12 cellular contexts compared by ENCODE assay signal in the genomic region with DNA sequence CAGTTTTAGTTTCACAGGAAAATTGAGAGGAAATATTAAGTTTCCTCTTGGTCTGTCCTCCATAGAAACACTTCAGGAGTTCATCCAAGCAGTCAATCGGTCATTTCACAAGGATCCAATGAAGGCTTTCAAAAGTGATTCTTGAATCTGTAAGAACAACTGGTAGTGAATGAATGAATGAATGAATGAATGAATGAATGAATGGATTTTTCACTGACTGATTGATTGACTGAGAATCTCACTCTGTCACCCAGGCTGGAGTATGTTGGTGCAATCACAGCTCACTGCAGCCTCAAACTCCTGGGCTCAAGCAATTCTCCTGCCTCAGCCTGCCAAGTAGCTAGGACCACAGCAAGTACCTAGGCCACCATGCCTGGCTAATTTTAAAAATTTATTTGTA. TPM values are rescaled to one million over a fixed set of nuclear protein-coding genes. Genes with fewer than 3 reads are reported as not detected.
DNase-seq lines count a peak whose midpoint lies in the region; ATAC-seq and TF ChIP-seq lines count a peak whose summit lies in the region.
"Had no signal": no experiment of that assay in that cellular context is flagged by ENCODE, and none has a peak within 500 bp of the region (broad histone marks: within the 10 kb centered on the region; RNA-seq: fewer than 3 reads in every experiment).

No MANE protein-coding gene starts in this region.

- no peak overlapping the region for H2BK120ac ChIP-seq in neuronal stem cell (ENCODE audit: low read depth, low read length)

- CTCF ChIA-PET in CD8-positive, alpha-beta memory T cell (lab: Charles Lee) = interaction anchor here (1.4 kb wide), 1 partner anchor 29 kb away, joined by 3 read pairs; no protein-coding TSS in a partner anchor

- H2BK5ac ChIP-seq in neuronal stem cell (ENCODE audit: low read length) = no peak overlapping the region

- peak overlapping the region; percentile 74 to 94 (median 84) for H3K27ac Mint-ChIP-seq in CD8-positive, alpha-beta memory T cell
- peak overlapping the region; percentile 92 to 96 for H3K27ac Mint-ChIP-seq in activated naive CD4-positive, alpha-beta T cell treated with anti-CD3 and anti-CD28 coated beads, Interleukin-2, amount 50 U/mL, for 72 hours

- peak overlapping the region in 5 of 7 donors; percentile 20 to 74 (median 43) for H3K4me3 Mint-ChIP-seq in CD8-positive, alpha-beta memory T cell

- H3K4me1 Mint-ChIP-seq in CD8-positive, alpha-beta memory T cell = peaks cover 75 to 87% (median 77%) of the 10 kb centered on the region in 3 donors

- H4K91ac ChIP-seq in neuronal stem cell (ENCODE audit: low read depth, low read length, poor library complexity) = no peak overlapping the region

- H3K79me2 ChIP-seq in KMS-11 (ENCODE audit: insufficient read depth, low read depth) = no peaks in the 10 kb centered on the region

- H2AK5ac ChIP-seq in neuronal stem cell (ENCODE audit: low read depth, low read length) = no peak overlapping the region

- peak overlapping the region; percentile 36 for H3K27ac ChIP-seq in CD8-positive, alpha-beta memory T cell (ENCODE audit: low read depth, low read length)
- peak overlapping the region; percentile 70 for H3K27ac ChIP-seq in KMS-11
- H3K27ac ChIP-seq in neuronal stem cell (replicated peaks; ENCODE audit: low read length) = no peak overlapping the region
- H3K27ac ChIP-seq: esophagus muscularis mucosa, stomach had no signal

- peaks cover 16% of the 10 kb centered on the region for H3K36me3 ChIP-seq in CD8-positive, alpha-beta memory T cell (ENCODE audit: insufficient read depth, low read length)
- H3K36me3 ChIP-seq in KMS-11 (ENCODE audit: insufficient read depth) = no peaks in the 10 kb centered on the region
- no peaks in the 10 kb centered on the region for H3K36me3 ChIP-seq in neuronal stem cell (replicated peaks in 1 of 2; ENCODE audit: control insufficient read depth in 2 of 2, insufficient read depth in 2 of 2, low read length in 2 of 2)

- peak overlapping the region; percentile 77 for H3K4me2 ChIP-seq in KMS-11
- no peak overlapping the region for H3K4me2 ChIP-seq in neuronal stem cell (ENCODE audit: insufficient read depth, low read length, poor library complexity, severe bottlenecking)

- POLR2A ChIA-PET in CD8-positive, alpha-beta memory T cell (lab: Charles Lee) = no interaction called here

- H3K4me3 ChIP-seq in CD8-positive, alpha-beta memory T cell (ENCODE audit: low read length) = no peak overlapping the region
- H3K4me3 ChIP-seq in KMS-11 (IDR thresholded peaks at IDR 0.05; ENCODE audit: insufficient read depth, low read depth, low read length) = no peak overlapping the region
- H3K4me3 ChIP-seq in neuronal stem cell (ENCODE audit: low read length in 2 of 2) = no peak overlapping the region
- H3K4me3 ChIP-seq: esophagus muscularis mucosa, stomach had no signal

- no peaks in the 10 kb centered on the region for H3K27me3 Mint-ChIP-seq in CD8-positive, alpha-beta memory T cell

- no peak overlapping the region for H3K14ac ChIP-seq in neuronal stem cell (ENCODE audit: low read length)

- H3K9me3 Mint-ChIP-seq in CD8-positive, alpha-beta memory T cell = no peaks in the 10 kb centered on the region
- H3K9me3 Mint-ChIP-seq in activated naive CD4-positive, alpha-beta T cell treated with anti-CD3 and anti-CD28 coated beads, Interleukin-2, amount 50 U/mL, for 72 hours = peaks cover 0 to 12% of the 10 kb centered on the region in 2 donors

- H3K4ac ChIP-seq in neuronal stem cell (ENCODE audit: low read length) = no peak overlapping the region

- H3K27me3 ChIP-seq in CD8-positive, alpha-beta memory T cell (ENCODE audit: insufficient read depth, low read length, poor library complexity, severe bottlenecking) = no peaks in the 10 kb centered on the region
- H3K27me3 ChIP-seq in KMS-11 (ENCODE audit: insufficient read depth, low read depth) (no peaks in the 10 kb centered on the region), neuronal stem cell (ENCODE audit: control insufficient read depth in 3 of 3, insufficient read depth in 3 of 3, low read depth in 1 of 3, low read length in 3 of 3) (no peaks in the 10 kb centered on the region)
- H3K27me3 ChIP-seq: esophagus muscularis mucosa, stomach had no signal

- TF ChIP-seq CTCF in KMS-11 (conservative IDR thresholded peaks at IDR 0.05; ENCODE audit: low read depth, low read length) = no peak

- no peak for DNase-seq in CD8-positive, alpha-beta memory T cell
- no peak for DNase-seq in activated naive CD4-positive, alpha-beta T cell treated with anti-CD3 and anti-CD28 coated beads, Interleukin-2, amount 50 U/mL, for 72 hours (ENCODE audit: low spot score in 2 of 2)
- no peak for DNase-seq in neuronal stem cell (ENCODE audit: low spot score)
- no peak for DNase-seq in kidney glomerular epithelial cell (lab: John Stamatoyannopoulos, UW)
- no peak for DNase-seq in SHP77 treated with DMSO at 0.1 percent for 48 hours (lab: John Stamatoyannopoulos, UW)
- DNase-seq: amygdala, NCI-H1694, NCI-H524 treated with DMSO at 0.1 percent for 48 hours had no signal

- no peaks in the 10 kb centered on the region for H3K9me3 ChIP-seq in CD8-positive, alpha-beta memory T cell (ENCODE audit: low read length)
- H3K9me3 ChIP-seq in neuronal stem cell (replicated peaks in 1 of 2; ENCODE audit: control insufficient read depth in 2 of 2, insufficient read depth in 1 of 2, low read depth in 1 of 2, low read length in 2 of 2) = no peaks in the 10 kb centered on the region
- H3K9me3 ChIP-seq: esophagus muscularis mucosa, stomach had no signal

- H3K79me1 ChIP-seq in neuronal stem cell (ENCODE audit: low read depth, low read length) = no peaks in the 10 kb centered on the region

- no peaks in the 10 kb centered on the region for H4K20me1 ChIP-seq in KMS-11 (ENCODE audit: insufficient read depth)

- peak overlapping the region; percentile 75 for H2AFZ ChIP-seq in KMS-11 (ENCODE audit: low read depth)
- H2AFZ ChIP-seq in neuronal stem cell (ENCODE audit: low read length) = peak overlapping the region; percentile 85

- peaks cover 69% of the 10 kb centered on the region for H3K4me1 ChIP-seq in CD8-positive, alpha-beta memory T cell (ENCODE audit: insufficient read depth, low read length)
- H3K4me1 ChIP-seq in KMS-11 (ENCODE audit: low read depth, poor library complexity, severe bottlenecking) (peaks cover 24% of the 10 kb centered on the region), neuronal stem cell (ENCODE audit: control insufficient read depth in 2 of 2, insufficient read depth in 1 of 2, low read depth in 1 of 2, low read length in 2 of 2) (peaks cover 6 to 14% of the 10 kb centered on the region in 2 donors)

- ATAC-seq in activated naive CD4-positive, alpha-beta T cell treated with anti-CD3 and anti-CD28 coated beads, Interleukin-2, amount 50 U/mL, for 72 hours = no peak
- ATAC-seq in GM19455 (IDR thresholded peaks at IDR 0.05; ENCODE audit: unreplicated experiment) = no peak

- H2BK15ac ChIP-seq in neuronal stem cell (ENCODE audit: low read length) = no peak overlapping the region

- no CpG with 5 or more reads among the region's 1 CpG for WGBS in neuronal stem cell (ENCODE audit: extremely low coverage in 2 of 2, insufficient read length in 2 of 2, insufficient replicate concordance in 1 of 2), 2 donors

- no peak overlapping the region for H4K8ac ChIP-seq in neuronal stem cell (ENCODE audit: low read depth, low read length)

- no peak overlapping the region for H3K23ac ChIP-seq in neuronal stem cell (ENCODE audit: low read depth, low read length, poor library complexity)

- H3K18ac ChIP-seq in neuronal stem cell (ENCODE audit: low read length) = no peak overlapping the region

- peak overlapping the region; percentile 42 for H3K9ac ChIP-seq in KMS-11
- H3K9ac ChIP-seq in neuronal stem cell (ENCODE audit: low read depth, low read length, poor library complexity) = no peak overlapping the region

- H3K36me3 Mint-ChIP-seq in CD8-positive, alpha-beta memory T cell = peaks cover 0 to 67% (median 11%) of the 10 kb centered on the region in 3 donors
- H3K36me3 Mint-ChIP-seq in activated naive CD4-positive, alpha-beta T cell treated with anti-CD3 and anti-CD28 coated beads, Interleukin-2, amount 50 U/mL, for 72 hours = peaks cover 10 to 37% of the 10 kb centered on the region in 2 donors

- no peak overlapping the region for H2BK12ac ChIP-seq in neuronal stem cell (ENCODE audit: low read length)

RNA-seq across cellular contexts. Expression of a gene that starts 39.4 kb away (rescaled TPM):
- total RNA-seq in CD8-positive, alpha-beta memory T cell = 10 to 100 TPM; 41.7 to 42.6 TPM
- polyA plus RNA-seq in CD8-positive, alpha-beta memory T cell = 20.5 TPM
- 10 to 100 TPM; 62.9 to 77.1 TPM for total RNA-seq in activated naive CD4-positive, alpha-beta T cell treated with anti-CD3 and anti-CD28 coated beads, Interleukin-2, amount 50 U/mL, for 72 hours
- 30.4 TPM for polyA plus RNA-seq in neuronal stem cell (2013, experiment 1 of 2)
- polyA plus RNA-seq in neuronal stem cell (2013, experiment 2 of 2) = 29.3 TPM
